In the genomic region with DNA sequence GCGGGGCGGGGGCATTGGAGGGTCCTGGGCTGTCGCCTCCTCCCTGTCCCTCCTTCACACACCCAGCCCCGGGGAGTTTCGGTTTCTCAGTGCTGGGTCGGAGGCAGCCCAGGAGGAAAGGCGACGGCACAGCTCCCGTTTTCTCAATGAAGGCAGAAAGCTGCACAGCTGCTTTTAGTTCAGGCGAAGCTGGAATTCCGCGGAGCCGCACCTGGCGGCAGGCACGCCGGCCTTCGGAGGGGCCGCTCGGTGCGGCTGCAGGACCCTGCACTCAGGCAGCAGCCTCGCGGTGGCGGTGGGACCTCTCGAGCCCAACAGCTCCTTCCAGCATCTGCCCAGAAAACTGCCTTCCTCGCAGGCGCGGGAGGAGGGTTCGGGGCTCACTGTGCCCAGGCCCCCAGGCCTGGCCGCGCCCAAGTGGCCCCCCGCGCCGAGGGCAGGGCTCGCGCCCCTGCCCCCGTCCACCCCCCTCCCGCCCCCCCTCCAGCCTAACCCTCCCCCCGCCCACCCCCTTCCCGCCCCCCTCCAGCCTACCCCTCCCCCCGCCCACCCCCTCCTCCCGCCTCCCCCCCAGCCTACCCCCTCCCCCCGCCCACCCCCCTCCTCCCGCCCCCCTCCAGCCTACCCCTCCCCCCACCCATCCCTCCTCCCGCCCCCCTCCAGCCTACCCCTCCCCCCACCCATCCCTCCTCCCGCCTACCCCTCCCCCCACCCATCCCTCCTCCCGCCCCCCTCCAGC, we compare ENCODE assay signal across 8 cellular contexts. TPM values are rescaled to one million over a fixed set of nuclear protein-coding genes. Genes with fewer than 3 reads are reported as not detected.
A peak's percentile ranks its signal among the peaks of the same experiment; 100 is the strongest.
DNase-seq lines count a peak whose midpoint lies in the region; ATAC-seq and TF ChIP-seq lines count a peak whose summit lies in the region.

No MANE protein-coding gene starts in this region.

- POLR2A ChIA-PET in activated naive CD8-positive, alpha-beta T cell treated with anti-CD3 and anti-CD28 coated beads, Interleukin-2, amount 10 ng/mL, durations not matched to agents 7 days and 5 days (lab: Charles Lee): no interaction called here

- H3K9me3 Mint-ChIP-seq in activated naive CD8-positive, alpha-beta T cell treated with anti-CD3 and anti-CD28 coated beads, Interleukin-2, amount 10 ng/mL, durations not matched to agents 7 days and 5 days: peaks cover 2% of the 10 kb centered on the region
- peaks cover 6% of the 10 kb centered on the region for H3K9me3 Mint-ChIP-seq in type B pancreatic cell

- peak overlapping the region; percentile 16 for H3K4me3 Mint-ChIP-seq in activated naive CD8-positive, alpha-beta T cell treated with anti-CD3 and anti-CD28 coated beads, Interleukin-2, amount 10 ng/mL, durations not matched to agents 7 days and 5 days
- peak overlapping the region; percentile 83 for H3K4me3 Mint-ChIP-seq in type B pancreatic cell

- DNase-seq in activated effector memory CD4-positive, alpha-beta T cell treated with anti-CD3 and anti-CD28 coated beads, Interleukin-2, amount 50 U/mL, for 16 hours: peak; percentile 67
- DNase-seq in activated effector memory CD4-positive, alpha-beta T cell treated with Interleukin-2 at 50 U/mL for 16 hours: no peak
- no peak for DNase-seq in activated naive CD8-positive, alpha-beta T cell treated with anti-CD3 and anti-CD28 coated beads, Interleukin-2, amount 10 ng/mL, durations not matched to agents 7 days and 5 days
- DNase-seq in kidney epithelial cell (ENCODE audit: low read depth) (no peak), type B pancreatic cell (ENCODE audit: extremely low spot score, unreplicated experiment) (no peak)

- H3K4me1 Mint-ChIP-seq in activated naive CD8-positive, alpha-beta T cell treated with anti-CD3 and anti-CD28 coated beads, Interleukin-2, amount 10 ng/mL, durations not matched to agents 7 days and 5 days: peaks cover 6% of the 10 kb centered on the region
- H3K4me1 Mint-ChIP-seq in type B pancreatic cell (ENCODE audit: unreplicated experiment): peaks cover 14% of the 10 kb centered on the region

- ATAC-seq in activated naive CD8-positive, alpha-beta T cell treated with anti-CD3 and anti-CD28 coated beads, Interleukin-2, amount 10 ng/mL, durations not matched to agents 7 days and 5 days (ENCODE audit: low read depth): no peak
- ATAC-seq in GM21825 (IDR thresholded peaks at IDR 0.05; ENCODE audit: unreplicated experiment): no peak
- ATAC-seq in HG03095 (IDR thresholded peaks at IDR 0.05; ENCODE audit: unreplicated experiment): no peak
- no peak for ATAC-seq in GM21619 (IDR thresholded peaks at IDR 0.05; ENCODE audit: unreplicated experiment)

- H3K36me3 ChIP-seq in kidney epithelial cell (ENCODE audit: control insufficient read depth, insufficient read depth, low read length): no peaks in the 10 kb centered on the region

- peaks cover 34% of the 10 kb centered on the region for H3K27me3 Mint-ChIP-seq in activated naive CD8-positive, alpha-beta T cell treated with anti-CD3 and anti-CD28 coated beads, Interleukin-2, amount 10 ng/mL, durations not matched to agents 7 days and 5 days
- H3K27me3 Mint-ChIP-seq in type B pancreatic cell: peaks cover 40% of the 10 kb centered on the region

- peak overlapping the region; percentile 39 for H3K4me3 ChIP-seq in kidney epithelial cell (ENCODE audit: low read depth, low read length)

- no peak overlapping the region for H3K27ac Mint-ChIP-seq in activated naive CD8-positive, alpha-beta T cell treated with anti-CD3 and anti-CD28 coated beads, Interleukin-2, amount 10 ng/mL, durations not matched to agents 7 days and 5 days
- peak overlapping the region; percentile 87 for H3K27ac Mint-ChIP-seq in type B pancreatic cell

- peaks cover 2% of the 10 kb centered on the region for H3K36me3 Mint-ChIP-seq in activated naive CD8-positive, alpha-beta T cell treated with anti-CD3 and anti-CD28 coated beads, Interleukin-2, amount 10 ng/mL, durations not matched to agents 7 days and 5 days
- H3K36me3 Mint-ChIP-seq in type B pancreatic cell: peaks cover 11% of the 10 kb centered on the region

- peaks cover 17% of the 10 kb centered on the region for H3K27me3 ChIP-seq in kidney epithelial cell (ENCODE audit: control insufficient read depth, insufficient read depth, low read length)

- no peak for TF ChIP-seq CTCF in kidney epithelial cell (IDR thresholded peaks at IDR 0.05; ENCODE audit: insufficient read depth, low read length, poor library complexity, severe bottlenecking)
- peak; percentile 18 for TF ChIP-seq CTCF in type B pancreatic cell (conservative IDR thresholded peaks at IDR 0.05)

RNA-seq across cellular contexts. Expression of gene FOXQ1, which starts 4.8 kb away (rescaled TPM):
- not detected for total RNA-seq in activated naive CD8-positive, alpha-beta T cell treated with anti-CD3 and anti-CD28 coated beads, Interleukin-2, amount 10 ng/mL, durations not matched to agents 7 days and 5 days
- total RNA-seq in kidney epithelial cell: 6.8 and 6.9 TPM in 2 replicates
- total RNA-seq in type B pancreatic cell (ENCODE audit: low replicate concordance): 20.5 and 27.9 TPM in 2 replicates
